In genomic region chr17:75994802-75995350, GRCh38 we compare ENCODE assay signal across 1 cellular context.
TF ChIP-seq lines count a peak whose summit lies in the region.

No MANE protein-coding gene starts in this region.

TF ChIP-seq in HEK293, 187 proteins besides CTCF, POLR2A, EP300 and RAD21:
- TF ChIP-seq, protein P1, sequence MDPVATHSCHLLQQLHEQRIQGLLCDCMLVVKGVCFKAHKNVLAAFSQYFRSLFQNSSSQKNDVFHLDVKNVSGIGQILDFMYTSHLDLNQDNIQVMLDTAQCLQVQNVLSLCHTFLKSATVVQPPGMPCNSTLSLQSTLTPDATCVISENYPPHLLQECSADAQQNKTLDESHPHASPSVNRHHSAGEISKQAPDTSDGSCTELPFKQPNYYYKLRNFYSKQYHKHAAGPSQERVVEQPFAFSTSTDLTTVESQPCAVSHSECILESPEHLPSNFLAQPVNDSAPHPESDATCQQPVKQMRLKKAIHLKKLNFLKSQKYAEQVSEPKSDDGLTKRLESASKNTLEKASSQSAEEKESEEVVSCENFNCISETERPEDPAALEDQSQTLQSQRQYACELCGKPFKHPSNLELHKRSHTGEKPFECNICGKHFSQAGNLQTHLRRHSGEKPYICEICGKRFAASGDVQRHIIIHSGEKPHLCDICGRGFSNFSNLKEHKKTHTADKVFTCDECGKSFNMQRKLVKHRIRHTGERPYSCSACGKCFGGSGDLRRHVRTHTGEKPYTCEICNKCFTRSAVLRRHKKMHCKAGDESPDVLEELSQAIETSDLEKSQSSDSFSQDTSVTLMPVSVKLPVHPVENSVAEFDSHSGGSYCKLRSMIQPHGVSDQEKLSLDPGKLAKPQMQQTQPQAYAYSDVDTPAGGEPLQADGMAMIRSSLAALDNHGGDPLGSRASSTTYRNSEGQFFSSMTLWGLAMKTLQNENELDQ (tag by site-specific recombination; IDR thresholded peaks at IDR 0.05; ENCODE audit: low read depth): no peak
- TF ChIP-seq ZNF558 (tag by site-specific recombination; IDR thresholded peaks at IDR 0.05) (no peak), ZNF121 (tag by site-specific recombination; IDR thresholded peaks at IDR 0.05) (peak; percentile 57; the same call in 1 of the 2 replicates), GLIS1 (tag by site-specific recombination; IDR thresholded peaks at IDR 0.05) (no peak)
